In the genomic region with DNA sequence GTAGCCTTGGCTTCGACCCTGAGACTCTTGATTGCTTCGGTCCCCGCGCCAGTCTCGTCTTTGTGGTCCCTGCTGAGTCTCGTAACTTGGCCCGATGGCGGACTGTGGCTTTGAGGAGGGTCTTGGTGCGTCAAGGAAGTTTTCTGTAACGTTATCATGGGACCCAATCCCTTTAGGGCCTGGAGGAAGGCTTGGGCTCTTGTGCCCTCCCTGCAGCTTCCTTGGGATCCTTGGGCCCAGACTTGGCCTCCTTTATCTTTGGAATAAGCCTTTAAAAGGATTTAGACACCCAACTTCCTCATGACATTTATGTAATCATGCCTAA, we compare ENCODE assay signal across 8 cellular contexts. TPM values are rescaled to one million over a fixed set of nuclear protein-coding genes. Genes with fewer than 3 reads are reported as not detected.
DNase-seq lines count a peak whose midpoint lies in the region; TF ChIP-seq lines count a peak whose summit lies in the region.

No MANE protein-coding gene starts in this region.

- H2AFZ ChIP-seq in neural cell (ENCODE audit: low read depth, low read length): peak overlapping the region; percentile 75

- TF ChIP-seq RAD21 in neural cell (conservative IDR thresholded peaks at IDR 0.05): no peak

- H3K9me2 ChIP-seq in DOHH2 (replicated peaks; ENCODE audit: control insufficient read depth, low read length) (no peaks in the 10 kb centered on the region), neural cell (ENCODE audit: insufficient read depth, low read length) (no peaks in the 10 kb centered on the region)

- TF ChIP-seq EP300 in neural cell (conservative IDR thresholded peaks at IDR 0.05; ENCODE audit: poor library complexity, severe bottlenecking): no peak

- H3K27me3 ChIP-seq in DOHH2 (ENCODE audit: control insufficient read depth, low read length): no peaks in the 10 kb centered on the region
- no peaks in the 10 kb centered on the region for H3K27me3 ChIP-seq in ectodermal cell (ENCODE audit: control insufficient read depth, insufficient read depth, low read length, poor library complexity, severe bottlenecking)
- no peaks in the 10 kb centered on the region for H3K27me3 ChIP-seq in neural cell (ENCODE audit: insufficient read depth, low read depth, low read length)

- H3K36me3 ChIP-seq in DOHH2 (ENCODE audit: control insufficient read depth, low read length) (peaks cover 44% of the 10 kb centered on the region), ectodermal cell (ENCODE audit: control insufficient read depth, insufficient read depth, low read length) (peaks cover 25% of the 10 kb centered on the region), neural cell (ENCODE audit: insufficient read depth, low read length) (peaks cover 4% of the 10 kb centered on the region)

- H4K20me1 ChIP-seq in DOHH2 (ENCODE audit: control insufficient read depth, insufficient read depth, low read depth, low read length) (no peaks in the 10 kb centered on the region), neural cell (ENCODE audit: insufficient read depth) (no peaks in the 10 kb centered on the region)

- H3F3A ChIP-seq in DOHH2 (ENCODE audit: control insufficient read depth, insufficient read depth) (peaks cover 3% of the 10 kb centered on the region), neural cell (ENCODE audit: insufficient read depth, low read length, poor library complexity, severe bottlenecking) (no peaks in the 10 kb centered on the region)

- H3K4me2 ChIP-seq in DOHH2 (ENCODE audit: low read length): peak overlapping the region; percentile 70
- H3K4me2 ChIP-seq in neural cell (ENCODE audit: low read length): peak overlapping the region; percentile 56

- 0% methylated on average over 10 of the region's 10 CpGs for WGBS in ectodermal cell, 2 experiments

- DNase-seq in NCI-H526 treated with DMSO at 0.1 percent for 48 hours (lab: John Stamatoyannopoulos, UW) (peak; percentile 71), COLO668 (lab: John Stamatoyannopoulos, UW; ENCODE audit: unreplicated experiment) (no peak), DMS153 (lab: John Stamatoyannopoulos, UW) (no peak), ecto neural progenitor cell (ENCODE audit: low spot score) (no peak), AG08396 (ENCODE audit: low spot score) (no peak)

- H3K4me1 ChIP-seq in DOHH2 (ENCODE audit: control insufficient read depth, low read length) (peaks cover 11% of the 10 kb centered on the region), ectodermal cell (ENCODE audit: control insufficient read depth, insufficient read depth, low read length) (peaks cover 4% of the 10 kb centered on the region)

- peak overlapping the region; percentile 99 for H3K4me3 ChIP-seq in DOHH2 (ENCODE audit: low read length)
- peak overlapping the region; percentile 100 for H3K4me3 ChIP-seq in ectodermal cell (ENCODE audit: insufficient read depth, low read depth, low read length)
- H3K4me3 ChIP-seq in neural cell (ENCODE audit: low read length): peak overlapping the region; percentile 77

- H3K9me3 ChIP-seq in DOHH2 (ENCODE audit: control insufficient read depth, insufficient read depth, low read length) (no peaks in the 10 kb centered on the region), ectodermal cell (ENCODE audit: control insufficient read depth, low read length) (no peaks in the 10 kb centered on the region), neural cell (ENCODE audit: low read length) (no peaks in the 10 kb centered on the region)

- peak overlapping the region; percentile 33 for H3K27ac ChIP-seq in DOHH2 (ENCODE audit: low read depth, low read length)
- peak overlapping the region; percentile 67 for H3K27ac ChIP-seq in ectodermal cell (ENCODE audit: insufficient read depth, low read depth, low read length, poor library complexity, severe bottlenecking)
- H3K27ac ChIP-seq in neural cell (ENCODE audit: low read length): peak overlapping the region; percentile 76

- peak overlapping the region; percentile 77 for H3K9ac ChIP-seq in neural cell (ENCODE audit: low read length)

- peaks cover 71% of the 10 kb centered on the region for H3K79me2 ChIP-seq in DOHH2 (ENCODE audit: control insufficient read depth, low read length)
- H3K79me2 ChIP-seq in neural cell (replicated peaks; ENCODE audit: insufficient read depth, low read length): peaks cover 36% of the 10 kb centered on the region

- TF ChIP-seq CTCF in DOHH2 (IDR thresholded peaks at IDR 0.05; ENCODE audit: low read depth, low read length, poor library complexity, severe bottlenecking) (no peak), neural cell (IDR thresholded peaks at IDR 0.05; ENCODE audit: poor library complexity, severe bottlenecking) (no peak)

TF ChIP-seq in neural cell, 6 proteins besides CTCF, POLR2A, EP300 and RAD21:
- no peak for TF ChIP-seq MXI1 (conservative IDR thresholded peaks at IDR 0.05; ENCODE audit: poor library complexity, severe bottlenecking)
- no peak for TF ChIP-seq EZH2 (IDR thresholded peaks at IDR 0.05; ENCODE audit: borderline replicate concordance, insufficient read depth, low read length, poor library complexity, severe bottlenecking)
- no peak for TF ChIP-seq POLR2AphosphoS5 (IDR thresholded peaks at IDR 0.05)
- TF ChIP-seq TAF1 (IDR thresholded peaks at IDR 0.05; ENCODE audit: low read depth): no peak
- TF ChIP-seq SMC3 (conservative IDR thresholded peaks at IDR 0.05; ENCODE audit: poor library complexity): no peak
- TF ChIP-seq, protein P1, sequence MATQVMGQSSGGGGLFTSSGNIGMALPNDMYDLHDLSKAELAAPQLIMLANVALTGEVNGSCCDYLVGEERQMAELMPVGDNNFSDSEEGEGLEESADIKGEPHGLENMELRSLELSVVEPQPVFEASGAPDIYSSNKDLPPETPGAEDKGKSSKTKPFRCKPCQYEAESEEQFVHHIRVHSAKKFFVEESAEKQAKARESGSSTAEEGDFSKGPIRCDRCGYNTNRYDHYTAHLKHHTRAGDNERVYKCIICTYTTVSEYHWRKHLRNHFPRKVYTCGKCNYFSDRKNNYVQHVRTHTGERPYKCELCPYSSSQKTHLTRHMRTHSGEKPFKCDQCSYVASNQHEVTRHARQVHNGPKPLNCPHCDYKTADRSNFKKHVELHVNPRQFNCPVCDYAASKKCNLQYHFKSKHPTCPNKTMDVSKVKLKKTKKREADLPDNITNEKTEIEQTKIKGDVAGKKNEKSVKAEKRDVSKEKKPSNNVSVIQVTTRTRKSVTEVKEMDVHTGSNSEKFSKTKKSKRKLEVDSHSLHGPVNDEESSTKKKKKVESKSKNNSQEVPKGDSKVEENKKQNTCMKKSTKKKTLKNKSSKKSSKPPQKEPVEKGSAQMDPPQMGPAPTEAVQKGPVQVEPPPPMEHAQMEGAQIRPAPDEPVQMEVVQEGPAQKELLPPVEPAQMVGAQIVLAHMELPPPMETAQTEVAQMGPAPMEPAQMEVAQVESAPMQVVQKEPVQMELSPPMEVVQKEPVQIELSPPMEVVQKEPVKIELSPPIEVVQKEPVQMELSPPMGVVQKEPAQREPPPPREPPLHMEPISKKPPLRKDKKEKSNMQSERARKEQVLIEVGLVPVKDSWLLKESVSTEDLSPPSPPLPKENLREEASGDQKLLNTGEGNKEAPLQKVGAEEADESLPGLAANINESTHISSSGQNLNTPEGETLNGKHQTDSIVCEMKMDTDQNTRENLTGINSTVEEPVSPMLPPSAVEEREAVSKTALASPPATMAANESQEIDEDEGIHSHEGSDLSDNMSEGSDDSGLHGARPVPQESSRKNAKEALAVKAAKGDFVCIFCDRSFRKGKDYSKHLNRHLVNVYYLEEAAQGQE (IDR thresholded peaks at IDR 0.05; ENCODE audit: borderline replicate concordance): no peak

RNA-seq across cellular contexts. Expression of a gene that starts 0.4 kb away (rescaled TPM):
- 31.7 TPM for polyA plus RNA-seq in ectodermal cell (2013, experiment 1 of 4)
- polyA plus RNA-seq in ectodermal cell (2013, experiment 2 of 4): 42.2 TPM
- polyA plus RNA-seq in ectodermal cell (2013, experiment 3 of 4): 24.7 TPM
- polyA plus RNA-seq in ectodermal cell (2013, experiment 4 of 4): 27.2 TPM
- 26.9 and 32.9 TPM in 2 replicates for polyA plus RNA-seq in neural cell
- 44.8 and 44.9 TPM in 2 replicates for polyA minus RNA-seq in neural cell

RNA-seq across cellular contexts. Expression of a gene that starts 10.7 kb away (rescaled TPM):
- polyA plus RNA-seq in ectodermal cell (2013, experiment 1 of 4): not detected
- polyA plus RNA-seq in ectodermal cell (2013, experiment 2 of 4): not detected
- polyA plus RNA-seq in ectodermal cell (2013, experiment 3 of 4): not detected
- not detected for polyA plus RNA-seq in ectodermal cell (2013, experiment 4 of 4)
- polyA plus RNA-seq in neural cell: not detected in 2 replicates
- not detected in 2 replicates for polyA minus RNA-seq in neural cell

RNA-seq across cellular contexts. Expression of a gene that starts 58.7 kb away (rescaled TPM):
- polyA plus RNA-seq in ectodermal cell (2013, experiment 1 of 4): 16.1 TPM
- 21.8 TPM for polyA plus RNA-seq in ectodermal cell (2013, experiment 2 of 4)
- 16.4 TPM for polyA plus RNA-seq in ectodermal cell (2013, experiment 3 of 4)
- 20.9 TPM for polyA plus RNA-seq in ectodermal cell (2013, experiment 4 of 4)
- polyA plus RNA-seq in neural cell: 1.3 and 2.3 TPM in 2 replicates
- 2.0 and 2.2 TPM in 2 replicates for polyA minus RNA-seq in neural cell
